In the genomic region with DNA sequence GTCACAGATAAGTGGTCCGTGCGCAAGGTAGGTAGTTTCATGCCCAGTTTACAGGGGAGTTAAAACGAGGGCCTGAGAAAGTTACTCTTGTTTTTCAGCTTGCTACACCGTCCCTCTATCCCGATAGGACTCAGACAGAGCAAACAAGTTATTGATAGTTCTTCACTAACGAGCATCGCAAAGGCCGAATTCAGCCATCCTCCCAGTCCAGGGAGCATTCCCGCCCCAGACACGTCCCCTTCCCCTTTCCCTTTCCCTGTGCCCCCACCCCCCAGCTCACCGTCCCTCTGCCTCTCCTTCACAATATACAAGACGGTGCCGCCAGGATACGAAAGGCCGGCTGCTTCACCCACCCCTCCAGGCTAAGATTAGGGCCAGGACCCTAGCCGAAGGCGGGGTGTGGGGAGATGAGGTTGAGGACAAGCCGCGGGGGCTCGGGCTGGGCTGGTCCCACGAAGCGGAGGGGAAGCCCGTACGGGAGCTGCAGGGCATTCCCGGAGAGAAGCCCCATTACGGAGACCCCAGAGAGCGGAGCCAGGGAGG, we compare ENCODE assay signal across 8 cellular contexts. TPM values are rescaled to one million over a fixed set of nuclear protein-coding genes. Genes with fewer than 3 reads are reported as not detected.
DNase-seq lines count a peak whose midpoint lies in the region; ATAC-seq and TF ChIP-seq lines count a peak whose summit lies in the region.

No MANE protein-coding gene starts in this region.

- H3K27ac Mint-ChIP-seq in activated T-cell treated with anti-CD3 and anti-CD28 coated beads, Interleukin-2, amount 50 U/mL, for 24 hours: peak overlapping the region; percentile 99
- peak overlapping the region; percentile 85 to 94 for H3K27ac Mint-ChIP-seq in effector memory CD8-positive, alpha-beta T cell

- H3K27ac ChIP-seq in OCI-LY7 (ENCODE audit: low read depth, low read length, poor library complexity, severe bottlenecking): peak overlapping the region; percentile 35

- no peaks in the 10 kb centered on the region for H3K9me3 Mint-ChIP-seq in activated T-cell treated with anti-CD3 and anti-CD28 coated beads, Interleukin-2, amount 50 U/mL, for 24 hours
- H3K9me3 Mint-ChIP-seq in effector memory CD8-positive, alpha-beta T cell: no peaks in the 10 kb centered on the region

- DNase-seq in activated T-cell treated with anti-CD3 and anti-CD28 coated beads, Interleukin-2, amount 50 U/mL, for 24 hours: no peak
- DNase-seq in activated T-cell treated with anti-CD3 and anti-CD28 coated beads, Interleukin-2, amount 50 U/mL, for 1 hour: no peak
- no peak for DNase-seq in OCI-LY7 (ENCODE audit: low spot score)
- DNase-seq in effector memory CD8-positive, alpha-beta T cell: peak in 1 of 3 experiments; percentile 3
- DNase-seq in posterior vena cava (ENCODE audit: low spot score): no peak
- DNase-seq in NOMO-1 (lab: John Stamatoyannopoulos, UW; ENCODE audit: unreplicated experiment in 2 of 2): no peak

- H3K36me3 ChIP-seq in OCI-LY7 (ENCODE audit: insufficient read depth, low read length) (peaks cover 36% of the 10 kb centered on the region), mucosa of stomach (ENCODE audit: control insufficient read depth, insufficient read depth, low read length) (no peaks in the 10 kb centered on the region)

- intact Hi-C loops in OCI-LY7 (cut with micrococcal nuclease; ENCODE audit: unreplicated experiment): no loop called here
- intact Hi-C loops in posterior vena cava (cut with DNase I): no loop called here

- CTCF ChIA-PET in OCI-LY7 (lab: Charles Lee; ENCODE audit: unreplicated experiment): no interaction called here

- H3K9me2 ChIP-seq in OCI-LY7 (ENCODE audit: insufficient read depth, low read length): no peaks in the 10 kb centered on the region

- no peaks in the 10 kb centered on the region for H4K20me1 ChIP-seq in OCI-LY7 (ENCODE audit: insufficient read depth, low read length)

- H3K36me3 Mint-ChIP-seq in activated T-cell treated with anti-CD3 and anti-CD28 coated beads, Interleukin-2, amount 50 U/mL, for 24 hours (ENCODE audit: low read depth): peaks cover 44% of the 10 kb centered on the region
- peaks cover 41% of the 10 kb centered on the region for H3K36me3 Mint-ChIP-seq in effector memory CD8-positive, alpha-beta T cell (ENCODE audit: insufficient read depth)

- peaks cover 12% of the 10 kb centered on the region for H3K27me3 ChIP-seq in mucosa of stomach (ENCODE audit: control insufficient read depth, insufficient read depth, low read length)

- ATAC-seq in effector memory CD8-positive, alpha-beta T cell (replicated peaks): no peak
- no peak for ATAC-seq in HG03159 (IDR thresholded peaks at IDR 0.05; ENCODE audit: unreplicated experiment)

- H3K4me3 ChIP-seq in OCI-LY7 (ENCODE audit: low read depth, low read length, poor library complexity, severe bottlenecking) (peak overlapping the region; percentile 91), mucosa of stomach (ENCODE audit: low read length) (peak overlapping the region; percentile 97)

- peak overlapping the region; percentile 93 for H2AFZ ChIP-seq in OCI-LY7 (ENCODE audit: low read length)

- TSS peak; percentile 50 for BruUV-seq in OCI-LY7 (replicated peaks; lab: Mats Ljungman, UMichigan)

- H3K4me1 ChIP-seq in OCI-LY7 (ENCODE audit: insufficient read depth, low read length, poor library complexity, severe bottlenecking) (peaks cover 21% of the 10 kb centered on the region), mucosa of stomach (ENCODE audit: control insufficient read depth, insufficient read depth, low read length) (peaks cover 9% of the 10 kb centered on the region)

- POLR2A ChIA-PET in OCI-LY7 (lab: Charles Lee): interaction anchor here (0.7 to 2.5 kb wide), 2 partner anchors 9 to 117 kb away, joined by 4 to 9 read pairs; no protein-coding TSS in a partner anchor

- H3K4me3 Mint-ChIP-seq in activated T-cell treated with anti-CD3 and anti-CD28 coated beads, Interleukin-2, amount 50 U/mL, for 24 hours: peak overlapping the region; percentile 99
- peak overlapping the region; percentile 93 to 94 for H3K4me3 Mint-ChIP-seq in effector memory CD8-positive, alpha-beta T cell

- H3K27me3 Mint-ChIP-seq in activated T-cell treated with anti-CD3 and anti-CD28 coated beads, Interleukin-2, amount 50 U/mL, for 24 hours: no peaks in the 10 kb centered on the region
- H3K27me3 Mint-ChIP-seq in effector memory CD8-positive, alpha-beta T cell: no peaks in the 10 kb centered on the region

- H3K9me3 ChIP-seq in OCI-LY7 (ENCODE audit: low read length): no peaks in the 10 kb centered on the region
- no peaks in the 10 kb centered on the region for H3K9me3 ChIP-seq in mucosa of stomach (ENCODE audit: control insufficient read depth, low read length)

- H3K4me1 Mint-ChIP-seq in activated T-cell treated with anti-CD3 and anti-CD28 coated beads, Interleukin-2, amount 50 U/mL, for 24 hours (ENCODE audit: low read depth): peaks cover 36% of the 10 kb centered on the region
- H3K4me1 Mint-ChIP-seq in effector memory CD8-positive, alpha-beta T cell (ENCODE audit: low read depth in 2 of 2): peaks cover 22 to 24% of the 10 kb centered on the region in 2 donors

- no peak for TF ChIP-seq CTCF in OCI-LY7 (conservative IDR thresholded peaks at IDR 0.05; ENCODE audit: low read length)

- H3K79me2 ChIP-seq in OCI-LY7 (ENCODE audit: insufficient read depth, low read depth, low read length): peaks cover 23% of the 10 kb centered on the region

- peak overlapping the region; percentile 93 for H3K4me2 ChIP-seq in OCI-LY7 (ENCODE audit: low read length)

- peak overlapping the region; percentile 97 for H3K9ac ChIP-seq in mucosa of stomach (ENCODE audit: low read length)

RNA-seq across cellular contexts. Expression of gene KIAA1191, which starts 0.6 kb away (rescaled TPM):
- 27.5 and 33.3 TPM in 2 replicates for total RNA-seq in OCI-LY7 (2014; rRNA removed; shearing (Covaris generic))
- total RNA-seq in OCI-LY7 (2022) (41.2 and 42.1 TPM in 2 replicates), posterior vena cava (10 to 100 TPM; 80.9 to 90.2 TPM)

RNA-seq across cellular contexts. Expression of gene ARL10, which starts 4.3 kb away (rescaled TPM):
- 0.03 TPM in 1 of 2 replicates, not detected in the other for total RNA-seq in OCI-LY7 (2014; rRNA removed; shearing (Covaris generic))
- total RNA-seq in OCI-LY7 (2022) (0.04 and 0.06 TPM in 2 replicates), posterior vena cava (10 to 100 TPM; 12.4 to 15.2 TPM)

RNA-seq across cellular contexts. Expression of gene NOP16, which starts 27.4 kb away (rescaled TPM):
- total RNA-seq in OCI-LY7 (2014; rRNA removed; shearing (Covaris generic)): 83.8 and 91.5 TPM in 2 replicates
- total RNA-seq in OCI-LY7 (2022): 63.8 and 86.4 TPM in 2 replicates
- total RNA-seq in posterior vena cava: 10 to 100 TPM; 17.5 to 18.1 TPM

RNA-seq across cellular contexts. Expression of gene HIGD2A, which starts 27.6 kb away (rescaled TPM):
- total RNA-seq in OCI-LY7 (2014; rRNA removed; shearing (Covaris generic)): 140 and 223 TPM in 2 replicates
- total RNA-seq in OCI-LY7 (2022) (145 and 155 TPM in 2 replicates), posterior vena cava (10 to 100 TPM; 66.9 to 90.4 TPM)

RNA-seq across cellular contexts. Expression of gene CLTB, which starts 55.4 kb away (rescaled TPM):
- 53.4 and 69.2 TPM in 2 replicates for total RNA-seq in OCI-LY7 (2014; rRNA removed; shearing (Covaris generic))
- total RNA-seq in OCI-LY7 (2022): 44.5 and 53.0 TPM in 2 replicates
- total RNA-seq in posterior vena cava: 100 to 1,000 TPM; 147 to 179 TPM

Comparison
In these comparisons a context has a peak if more than half of its experiments do, and no peak if none do; other contexts are left out.
1. RNA of gene ARL10, which starts 4.3 kb away (total RNA-seq): 12.4 to 15.2 TPM in posterior vena cava; 0.03 to 0.06 TPM in OCI-LY7; every median in the first group is over 10 times any median in the second.